ENCODE assay signal across 17 cellular contexts in genomic region chr10:6537704-6538103, GRCh38. TPM values are rescaled to one million over a fixed set of nuclear protein-coding genes. Genes with fewer than 3 reads are reported as not detected.
A peak's percentile ranks its signal among the peaks of the same experiment; 100 is the strongest.
DNase-seq lines count a peak whose midpoint lies in the region; ATAC-seq and TF ChIP-seq lines count a peak whose summit lies in the region.
"Had no signal": no experiment of that assay in that cellular context is flagged by ENCODE, and none has a peak within 500 bp of the region (broad histone marks: within the 10 kb centered on the region; RNA-seq: fewer than 3 reads in every experiment).

No MANE protein-coding gene starts in this region.

- peaks cover 0 to 2% (median 0%) of the 10 kb centered on the region in 7 donors for H3K9me3 Mint-ChIP-seq in CD4-positive, CD25-positive, alpha-beta regulatory T cell
- H3K9me3 Mint-ChIP-seq: activated T-cell treated with anti-CD3 and anti-CD28 coated beads, Interleukin-2, amount 50 U/mL, for 4 hours; neural crest cell had no signal

- CTCF ChIA-PET in mammary epithelial cell (lab: Charles Lee; ENCODE audit: low non-redundant PET), result no interaction called here

- H4K20me1 ChIP-seq in mammary epithelial cell (ENCODE audit: insufficient read depth, low read length), result no peaks in the 10 kb centered on the region

- H3K4me3 ChIP-seq in CD4-positive, CD25-positive, alpha-beta regulatory T cell (ENCODE audit: low read depth, low read length), result no peak overlapping the region
- no peak overlapping the region for H3K4me3 ChIP-seq in H7 (ENCODE audit: insufficient read depth, low read depth, low read length)
- no peak overlapping the region for H3K4me3 ChIP-seq in lung
- no peak overlapping the region for H3K4me3 ChIP-seq in mammary epithelial cell (replicated peaks in 1 of 3; ENCODE audit: insufficient read depth in 1 of 3, low read depth in 2 of 3, low read length in 3 of 3)
- H3K4me3 ChIP-seq: colonic mucosa, right lobe of liver, SK-N-MC had no signal

- no peaks in the 10 kb centered on the region for H3K9me3 ChIP-seq in CD4-positive, CD25-positive, alpha-beta regulatory T cell (ENCODE audit: control insufficient read depth in 2 of 2, low read length in 2 of 2)
- H3K9me3 ChIP-seq in lung (ENCODE audit: control insufficient read depth in 2 of 2, insufficient read depth in 1 of 2, low read length in 1 of 2), result no peaks in the 10 kb centered on the region
- no peaks in the 10 kb centered on the region for H3K9me3 ChIP-seq in mammary epithelial cell (replicated peaks; ENCODE audit: insufficient read depth, low read length)
- H3K9me3 ChIP-seq: colonic mucosa, right lobe of liver had no signal

- no peaks in the 10 kb centered on the region for H3K79me2 ChIP-seq in mammary epithelial cell (ENCODE audit: insufficient read depth, low read length)

- peaks cover 14 to 87% (median 65%) of the 10 kb centered on the region in 4 donors for H3K4me1 Mint-ChIP-seq in CD4-positive, CD25-positive, alpha-beta regulatory T cell
- H3K4me1 Mint-ChIP-seq: neural crest cell had no signal

- WGBS in lung, 2 donors, result 25 to 53% methylated on average over 6 of the region's 6 CpGs
- WGBS in mammary epithelial cell (ENCODE audit: low coverage, missing lambda C conversion rate), result 88% methylated on average over 6 of the region's 6 CpGs

- H3K4me2 ChIP-seq in mammary epithelial cell (ENCODE audit: insufficient read depth, low read depth, low read length), result no peak overlapping the region

- H3K27me3 Mint-ChIP-seq in CD4-positive, CD25-positive, alpha-beta regulatory T cell, result no peaks in the 10 kb centered on the region

- H2AFZ ChIP-seq in mammary epithelial cell (ENCODE audit: low read depth, low read length), result no peak overlapping the region

- no peak overlapping the region for H3K9ac ChIP-seq in mammary epithelial cell (ENCODE audit: insufficient read depth, low read length)

- peak overlapping the region in 2 of 4 donors; percentile 15 to 17 for H3K4me3 Mint-ChIP-seq in CD4-positive, CD25-positive, alpha-beta regulatory T cell
- H3K4me3 Mint-ChIP-seq: activated T-cell treated with anti-CD3 and anti-CD28 coated beads, Interleukin-2, amount 50 U/mL, for 4 hours; neural crest cell had no signal

- H3K36me3 Mint-ChIP-seq in CD4-positive, CD25-positive, alpha-beta regulatory T cell, result peaks cover 39% of the 10 kb centered on the region

- intact Hi-C loops in mammary epithelial cell (cut with micrococcal nuclease), result no loop called here

- H3K36me3 ChIP-seq in CD4-positive, CD25-positive, alpha-beta regulatory T cell (ENCODE audit: control insufficient read depth, insufficient read depth, low read length), result peaks cover 20% of the 10 kb centered on the region
- no peaks in the 10 kb centered on the region for H3K36me3 ChIP-seq in H7 (replicated peaks; ENCODE audit: control insufficient read depth, insufficient read depth, low read length)
- H3K36me3 ChIP-seq in lung (ENCODE audit: control insufficient read depth in 2 of 2, insufficient read depth in 2 of 2, low read length in 2 of 2), result no peaks in the 10 kb centered on the region
- no peaks in the 10 kb centered on the region for H3K36me3 ChIP-seq in mammary epithelial cell (ENCODE audit: insufficient read depth, low read length)
- H3K36me3 ChIP-seq: colonic mucosa, right lobe of liver had no signal

- dilution Hi-C loops in mammary epithelial cell (cut with HindIII; ENCODE audit: low sequenced_read_pairs), result no loop called here

- H3K27me3 ChIP-seq in CD4-positive, CD25-positive, alpha-beta regulatory T cell (ENCODE audit: control insufficient read depth, insufficient read depth, low read length), result no peaks in the 10 kb centered on the region
- H3K27me3 ChIP-seq in H7 (ENCODE audit: control insufficient read depth, insufficient read depth, low read length) (no peaks in the 10 kb centered on the region), lung (ENCODE audit: control insufficient read depth, insufficient read depth) (no peaks in the 10 kb centered on the region), mammary epithelial cell (ENCODE audit: insufficient read depth, low read length) (no peaks in the 10 kb centered on the region)
- H3K27me3 ChIP-seq: colonic mucosa, right lobe of liver had no signal

- in situ Hi-C loops in GM13976 (cut with MboI; ENCODE audit: low sequenced_read_pairs, unreplicated experiment), result no loop called here
- in situ Hi-C loops in mammary epithelial cell (cut with MboI; ENCODE audit: low sequenced_read_pairs in 2 of 2), result no loop called here

- H3K27ac Mint-ChIP-seq in CD4-positive, CD25-positive, alpha-beta regulatory T cell, result peak overlapping the region in 2 of 3 donors; percentile 86 to 88

- no TSS peak for BruUV-seq in mammary epithelial cell (replicated peaks; lab: Mats Ljungman, UMichigan)

- H3K4me1 ChIP-seq in CD4-positive, CD25-positive, alpha-beta regulatory T cell (ENCODE audit: control insufficient read depth, insufficient read depth, low read length, poor library complexity, severe bottlenecking), result peaks cover 60% of the 10 kb centered on the region
- H3K4me1 ChIP-seq in lung (ENCODE audit: control insufficient read depth in 2 of 2, insufficient read depth in 2 of 2, low read length in 2 of 2) (no peaks in the 10 kb centered on the region), mammary epithelial cell (ENCODE audit: insufficient read depth, low read length) (no peaks in the 10 kb centered on the region)
- H3K4me1 ChIP-seq: colonic mucosa, right lobe of liver had no signal

- no peak overlapping the region for H3K27ac ChIP-seq in CD4-positive, CD25-positive, alpha-beta regulatory T cell (ENCODE audit: insufficient read depth, low read length, poor library complexity, severe bottlenecking)
- H3K27ac ChIP-seq in lung (ENCODE audit: low read depth in 1 of 2, low read length in 1 of 2) (no peak overlapping the region), mammary epithelial cell (ENCODE audit: insufficient read depth, low read depth, low read length) (no peak overlapping the region)
- H3K27ac ChIP-seq: colonic mucosa, right lobe of liver, SK-N-MC had no signal

- no peak for ATAC-seq in CD4-positive, CD25-positive, alpha-beta regulatory T cell (ENCODE audit: low read depth in 2 of 2)
- peak; percentile 47 for ATAC-seq in lung (ENCODE audit: insufficient read depth, low FRiP score)
- ATAC-seq: activated T-cell treated with anti-CD3 and anti-CD28 coated beads, Interleukin-2, amount 50 U/mL, for 4 hours; left colon had no signal

- DNase-seq in CD4-positive, CD25-positive, alpha-beta regulatory T cell, result no peak
- DNase-seq in H7 (peak; percentile 51), UCSD-AML1 (lab: John Stamatoyannopoulos, UW; ENCODE audit: unreplicated experiment) (peak; percentile 53), lung (ENCODE audit: low spot score) (no peak), GM13976 (ENCODE audit: low spot score) (no peak), NCI-H1105 (lab: John Stamatoyannopoulos, UW) (no peak), mammary epithelial cell (no peak), NCI-H2081 treated with DMSO at 0.1 percent for 48 hours (lab: John Stamatoyannopoulos, UW) (no peak)
- DNase-seq: activated T-cell treated with anti-CD3 and anti-CD28 coated beads, Interleukin-2, amount 50 U/mL, for 4 hours; colonic mucosa; erythroblast; left colon; NCI-H2081; right lobe of liver; stimulated activated naive CD4-positive, alpha-beta T cell had no signal

- TF ChIP-seq CTCF in lung (IDR thresholded peaks at IDR 0.05; ENCODE audit: control extremely low read depth, extremely low read depth) (no peak), GM13976 (IDR thresholded peaks at IDR 0.05; ENCODE audit: borderline replicate concordance, control extremely low read depth, extremely low read depth, insufficient read depth, missing control alignments) (no peak), mammary epithelial cell (conservative IDR thresholded peaks at IDR 0.05 in 1 of 2, IDR thresholded peaks at IDR 0.05 in 1 of 2; ENCODE audit: extremely low read depth in 1 of 2, insufficient read depth in 1 of 2, low read depth in 1 of 2, low read length in 2 of 2) (no peak)

RNA-seq across cellular contexts. Expression of gene PRKCQ, which starts 42.4 kb away (rescaled TPM):
- total RNA-seq in CD4-positive, CD25-positive, alpha-beta regulatory T cell, result 87.3 TPM
- polyA plus RNA-seq in CD4-positive, CD25-positive, alpha-beta regulatory T cell, result 10 to 100 TPM; 62.4 to 70.3 (median 66.8) TPM
- total RNA-seq in H7 (2014; rRNA removed; shearing (Covaris generic)), result 12.7 and 17.4 TPM in 2 replicates
- 1 to 10 TPM; 8.5 to 9.1 TPM for total RNA-seq in lung
- polyA plus RNA-seq in lung, result 1 to 10 TPM; 2.8 to 5.9 TPM
- 1 to 10 TPM; 5.3 to 9.5 TPM for total RNA-seq in mammary epithelial cell
- 8.2 TPM for polyA plus RNA-seq in mammary epithelial cell
- 11.5 TPM for polyA minus RNA-seq in mammary epithelial cell

Comparison
In these comparisons a context has a peak if more than half of its experiments do, and no peak if none do; other contexts are left out.
1. DNase-seq: peak in H7 (single experiment) and UCSD-AML1 (single experiment); none in CD4-positive, CD25-positive, alpha-beta regulatory T cell (0 of 3), lung (single experiment), GM13976 (single experiment), NCI-H1105 (single experiment), mammary epithelial cell (single experiment) and NCI-H2081 treated with DMSO at 0.1 percent for 48 hours (single experiment).